17 cellular contexts compared by ENCODE assay signal in the genomic region with DNA sequence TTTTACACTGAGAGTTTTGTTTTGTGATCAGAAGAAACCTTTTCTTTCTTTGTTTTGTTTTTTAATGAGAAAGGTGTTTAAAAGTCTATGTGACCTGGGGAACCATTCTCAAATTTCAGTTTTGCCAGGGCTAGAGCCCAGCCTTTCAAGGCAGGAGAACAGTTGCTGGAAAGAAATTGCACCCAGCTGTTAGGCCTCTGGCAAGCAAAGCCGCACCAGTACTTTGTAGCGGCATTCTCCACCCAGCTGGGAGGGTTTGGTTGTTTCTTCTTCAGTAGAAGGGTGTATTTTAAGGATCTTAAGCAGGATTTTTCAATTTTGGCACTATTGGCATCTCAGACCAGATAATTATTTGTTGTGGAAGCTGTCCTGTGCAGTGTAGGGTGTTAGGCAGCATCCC. TPM values are rescaled to one million over a fixed set of nuclear protein-coding genes. Genes with fewer than 3 reads are reported as not detected.
DNase-seq lines count a peak whose midpoint lies in the region; ATAC-seq, FAIRE-seq and TF ChIP-seq lines count a peak whose summit lies in the region.
"Had no signal": no experiment of that assay in that cellular context is flagged by ENCODE, and none has a peak within 500 bp of the region (broad histone marks: within the 10 kb centered on the region; RNA-seq: fewer than 3 reads in every experiment).

No MANE protein-coding gene starts in this region.

- CTCF ChIA-PET in activated CD4-positive, alpha-beta T cell treated with anti-CD3 and anti-CD28 coated beads, Interleukin-2, amount 10 ng/mL, durations not matched to agents 7 days and 5 days (lab: Charles Lee): interaction anchor here (1.7 kb wide), 1 partner anchor 57 kb away, joined by 3 read pairs; no protein-coding TSS in a partner anchor

- H3K27ac Mint-ChIP-seq in activated CD4-positive, alpha-beta T cell treated with anti-CD3 and anti-CD28 coated beads, Interleukin-2, amount 10 ng/mL, durations not matched to agents 7 days and 5 days: peak overlapping the region; percentile 87

- peaks cover 20% of the 10 kb centered on the region for H3K36me3 ChIP-seq in Karpas-422 (ENCODE audit: insufficient read depth, low read length)
- peaks cover 4% of the 10 kb centered on the region for H3K36me3 ChIP-seq in effector memory CD4-positive, alpha-beta T cell (ENCODE audit: control insufficient read depth, insufficient read depth, low read length)
- peaks cover 7 to 46% of the 10 kb centered on the region in 2 donors for H3K36me3 ChIP-seq in psoas muscle (ENCODE audit: insufficient read depth in 1 of 2, low read depth in 1 of 2)
- H3K36me3 ChIP-seq in MG63: peaks cover 16% of the 10 kb centered on the region

- peak in 3 of 4 donors; percentile 38 to 58 (median 47) for ATAC-seq in psoas muscle
- ATAC-seq: body of pancreas, left lobe of liver had no signal

- H3K9me3 ChIP-seq in Karpas-422 (ENCODE audit: low read length) (no peaks in the 10 kb centered on the region), psoas muscle (no peaks in the 10 kb centered on the region), MG63 (no peaks in the 10 kb centered on the region)
- H3K9me3 ChIP-seq in effector memory CD4-positive, alpha-beta T cell (ENCODE audit: control insufficient read depth, low read length): no peaks in the 10 kb centered on the region
- H3K9me3 ChIP-seq: body of pancreas, transverse colon had no signal

- H3K4me3 ChIP-seq in Karpas-422 (ENCODE audit: low read length): no peak overlapping the region
- no peak overlapping the region for H3K4me3 ChIP-seq in effector memory CD4-positive, alpha-beta T cell (ENCODE audit: insufficient read depth, low read depth, low read length, poor library complexity, severe bottlenecking)
- H3K4me3 ChIP-seq in psoas muscle: no peak overlapping the region
- H3K4me3 ChIP-seq in MG63: no peak overlapping the region
- H3K4me3 ChIP-seq: body of pancreas, transverse colon had no signal

- no peaks in the 10 kb centered on the region for H4K20me1 ChIP-seq in Karpas-422 (ENCODE audit: insufficient read depth, low read depth, low read length)

- no peak overlapping the region for H3K9ac ChIP-seq in Karpas-422 (ENCODE audit: low read length)

- H3K27me3 Mint-ChIP-seq in activated CD4-positive, alpha-beta T cell treated with anti-CD3 and anti-CD28 coated beads, Interleukin-2, amount 10 ng/mL, durations not matched to agents 7 days and 5 days: no peaks in the 10 kb centered on the region

- no peaks in the 10 kb centered on the region for H3K9me2 ChIP-seq in Karpas-422 (replicated peaks; ENCODE audit: insufficient read depth, low read length)

- H3K79me2 ChIP-seq in Karpas-422 (ENCODE audit: low read length): no peaks in the 10 kb centered on the region

- peak overlapping the region; percentile 82 for H3K4me2 ChIP-seq in Karpas-422 (ENCODE audit: low read depth, low read length, poor library complexity, severe bottlenecking)

- no peak for TF ChIP-seq CTCF in psoas muscle (IDR thresholded peaks at IDR 0.05)

- intact Hi-C loops in psoas muscle (cut with DNase I): no loop called here

- no peak for FAIRE-seq in urothelium cell line (lab: Jason Lieb, UNC)
- FAIRE-seq: HTR-8/SVneo had no signal

- peaks cover 59% of the 10 kb centered on the region for H3K36me3 Mint-ChIP-seq in activated CD4-positive, alpha-beta T cell treated with anti-CD3 and anti-CD28 coated beads, Interleukin-2, amount 10 ng/mL, durations not matched to agents 7 days and 5 days (ENCODE audit: low read depth)

- H3K4me3 Mint-ChIP-seq in activated CD4-positive, alpha-beta T cell treated with anti-CD3 and anti-CD28 coated beads, Interleukin-2, amount 10 ng/mL, durations not matched to agents 7 days and 5 days: no peak overlapping the region

- no peaks in the 10 kb centered on the region for H3K27me3 ChIP-seq in Karpas-422 (ENCODE audit: low read length)
- H3K27me3 ChIP-seq in effector memory CD4-positive, alpha-beta T cell (replicated peaks; ENCODE audit: control insufficient read depth, insufficient read depth, low read length, poor library complexity, severe bottlenecking): no peaks in the 10 kb centered on the region
- no peaks in the 10 kb centered on the region for H3K27me3 ChIP-seq in psoas muscle (ENCODE audit: insufficient read depth in 3 of 3, low read length in 2 of 3)
- no peaks in the 10 kb centered on the region for H3K27me3 ChIP-seq in MG63
- H3K27me3 ChIP-seq: body of pancreas, transverse colon had no signal

- no peak for DNase-seq in activated CD4-positive, alpha-beta T cell treated with anti-CD3 and anti-CD28 coated beads, Interleukin-2, amount 10 ng/mL, durations not matched to agents 7 days and 5 days
- no peak for DNase-seq in activated CD4-positive, alpha-beta T cell treated with anti-CD3 and anti-CD28 coated beads for 4 hours
- DNase-seq in Karpas-422 (no peak), psoas muscle (no peak), ACHN (no peak), urothelium cell line (ENCODE audit: low spot score) (no peak), MG63 (no peak)
- no peak for DNase-seq in effector memory CD4-positive, alpha-beta T cell
- DNase-seq: activated CD4-positive, alpha-beta T cell treated with anti-CD3 and anti-CD28 coated beads for 48 hours; body of pancreas; DMS53; NCI-H2029; NCI-H82; T-helper 9 cell; transverse colon had no signal

- no peak overlapping the region for H2AFZ ChIP-seq in Karpas-422 (ENCODE audit: low read length)

- WGBS in psoas muscle, 3 donors: 20 to 44% (median 28%) methylated on average over 2 of the region's 2 CpGs

- in situ Hi-C loops in ACHN (cut with HindIII; ENCODE audit: low pct_ligation_motif_present, low pct_unique_long_range_greater_than_20kb, low sequenced_read_pairs): no loop called here

- POLR2A ChIA-PET in activated CD4-positive, alpha-beta T cell treated with anti-CD3 and anti-CD28 coated beads, Interleukin-2, amount 10 ng/mL, durations not matched to agents 7 days and 5 days (lab: Charles Lee): no interaction called here

- peaks cover 74% of the 10 kb centered on the region for H3K4me1 Mint-ChIP-seq in activated CD4-positive, alpha-beta T cell treated with anti-CD3 and anti-CD28 coated beads, Interleukin-2, amount 10 ng/mL, durations not matched to agents 7 days and 5 days

- H3K4me1 ChIP-seq in Karpas-422 (ENCODE audit: low read length): peaks cover 81% of the 10 kb centered on the region
- peaks cover 46% of the 10 kb centered on the region for H3K4me1 ChIP-seq in effector memory CD4-positive, alpha-beta T cell (ENCODE audit: control insufficient read depth, insufficient read depth, low read length, poor library complexity, severe bottlenecking)
- H3K4me1 ChIP-seq in psoas muscle: peaks cover 31% of the 10 kb centered on the region
- H3K4me1 ChIP-seq: body of pancreas had no signal

- H3K27ac ChIP-seq in Karpas-422 (ENCODE audit: low read length) (peak overlapping the region; percentile 92), psoas muscle (no peak overlapping the region)
- H3K27ac ChIP-seq in effector memory CD4-positive, alpha-beta T cell (ENCODE audit: insufficient read depth, low read length, poor library complexity, severe bottlenecking): peak overlapping the region; percentile 3
- H3K27ac ChIP-seq: body of pancreas had no signal

- no peaks in the 10 kb centered on the region for H3K9me3 Mint-ChIP-seq in activated CD4-positive, alpha-beta T cell treated with anti-CD3 and anti-CD28 coated beads, Interleukin-2, amount 10 ng/mL, durations not matched to agents 7 days and 5 days

RNA-seq across cellular contexts. Expression of a gene that starts 16.6 kb away (rescaled TPM):
- total RNA-seq in activated CD4-positive, alpha-beta T cell treated with anti-CD3 and anti-CD28 coated beads, Interleukin-2, amount 10 ng/mL, durations not matched to agents 7 days and 5 days: 10 to 100 TPM; 29.3 to 29.9 TPM
- 1.6 and 2.1 TPM in 2 replicates for total RNA-seq in Karpas-422 (2014; rRNA removed; shearing (Covaris generic); ENCODE audit: low replicate concordance)
- 1 to 10 TPM in 3 of 4 donors, under 1 TPM in 1; 0.92 to 2.8 (median 1.6) TPM for total RNA-seq in psoas muscle
- 1 to 10 TPM in 1 of 3 donors, under 1 TPM in 2; 0.49 to 4.0 (median 0.52) TPM for polyA plus RNA-seq in psoas muscle
- 0.37 and 0.99 TPM in 2 replicates for total RNA-seq in MG63 (2014; rRNA removed; shearing (Covaris generic); ENCODE audit: low replicate concordance)
